Comparison of ENCODE assay signal across 8 cellular contexts in the genomic region with DNA sequence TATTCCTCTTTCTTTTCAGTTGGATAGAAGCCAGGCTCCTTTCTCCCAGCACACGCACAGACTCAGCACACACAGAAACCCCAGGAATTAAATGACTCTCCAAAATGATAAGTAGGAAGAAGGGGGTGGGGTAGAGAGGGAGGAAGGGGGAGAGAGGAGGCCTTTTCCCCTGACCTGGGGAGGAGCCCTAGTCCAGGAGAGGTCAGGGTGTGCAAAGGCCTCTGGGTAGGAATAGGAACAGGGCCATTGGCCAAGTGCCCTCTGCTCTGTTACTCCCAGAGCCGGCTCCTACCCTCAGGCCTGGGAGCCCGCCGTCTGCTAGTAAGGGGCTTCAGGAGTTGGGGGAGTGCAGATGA. TPM values are rescaled to one million over a fixed set of nuclear protein-coding genes. Genes with fewer than 3 reads are reported as not detected.
DNase-seq lines count a peak whose midpoint lies in the region; ATAC-seq and TF ChIP-seq lines count a peak whose summit lies in the region.

No MANE protein-coding gene starts in this region.

- H3K9me3 ChIP-seq in GM23248 (ENCODE audit: low read depth) = no peaks in the 10 kb centered on the region
- no peaks in the 10 kb centered on the region for H3K9me3 ChIP-seq in Panc1 (ENCODE audit: control insufficient read depth, insufficient read depth, low read depth, low read length)
- no peaks in the 10 kb centered on the region for H3K9me3 ChIP-seq in WERI-Rb-1 (ENCODE audit: severe bottlenecking)

- BruUV-seq in Panc1 (replicated peaks; lab: Mats Ljungman, UMichigan) = no TSS peak

- H3F3A ChIP-seq in GM23248 (ENCODE audit: insufficient read depth) = 0 out of 2 replicates have a peak, but pooled peaks cover 5% of the 10 kb centered on the region

- DNase-seq in GM23248 = peak; percentile 68
- DNase-seq in Panc1 (ENCODE audit: low read depth, low spot score) = no peak
- peak; percentile 49 for DNase-seq in fibroblast of mammary gland (ENCODE audit: low read depth)
- no peak for DNase-seq in progenitor cell of endocrine pancreas (ENCODE audit: low spot score, unreplicated experiment)
- no peak for DNase-seq in WERI-Rb-1
- no peak for DNase-seq in activated T-cell treated with anti-CD3 and anti-CD28 coated beads, Interleukin-2, amount 50 U/mL, for 24 hours

- peaks cover 11% of the 10 kb centered on the region for H3K4me1 Mint-ChIP-seq in progenitor cell of endocrine pancreas (ENCODE audit: low read depth)
- no peaks in the 10 kb centered on the region for H3K4me1 Mint-ChIP-seq in activated T-cell treated with anti-CD3 and anti-CD28 coated beads, Interleukin-2, amount 50 U/mL, for 24 hours (ENCODE audit: low read depth)

- POLR2A ChIA-PET in Panc1 (lab: Charles Lee) = interaction anchor here (0.7 kb wide), 1 partner anchor 32 kb away, joined by 5 read pairs; no protein-coding TSS in a partner anchor

- CTCF ChIA-PET in Panc1 (lab: Charles Lee) = interaction anchor here (0.6 kb wide), 1 partner anchor 27 kb away, joined by 3 read pairs; no protein-coding TSS in a partner anchor

- peaks cover 20% of the 10 kb centered on the region for H3K4me1 ChIP-seq in GM23248 (ENCODE audit: insufficient read depth)
- no peaks in the 10 kb centered on the region; the same call in 1 of the 2 replicates for H3K4me1 ChIP-seq in Panc1 (ENCODE audit: control insufficient read depth, insufficient read depth, low read length)

- TF ChIP-seq CTCF in Panc1 (IDR thresholded peaks at IDR 0.05) (no peak), fibroblast of mammary gland (conservative IDR thresholded peaks at IDR 0.05; ENCODE audit: control insufficient read depth, insufficient read depth, low read depth, low read length) (no peak), progenitor cell of endocrine pancreas (IDR thresholded peaks at IDR 0.05; ENCODE audit: unreplicated experiment) (no peak), WERI-Rb-1 (IDR thresholded peaks at IDR 0.05; ENCODE audit: low read depth, low read length) (no peak)

- no peaks in the 10 kb centered on the region for H3K9me2 ChIP-seq in GM23248 (ENCODE audit: insufficient read depth)

- peak overlapping the region; percentile 78 for H3K27ac Mint-ChIP-seq in progenitor cell of endocrine pancreas
- H3K27ac Mint-ChIP-seq in activated T-cell treated with anti-CD3 and anti-CD28 coated beads, Interleukin-2, amount 50 U/mL, for 24 hours = no peak overlapping the region

- H3K4me2 ChIP-seq in GM23248 (ENCODE audit: unreplicated experiment) = no peak overlapping the region

- H3K4me3 ChIP-seq in GM23248 = no peak overlapping the region
- H3K4me3 ChIP-seq in Panc1 (ENCODE audit: low read depth in 2 of 2, low read length in 2 of 2) = no peak overlapping the region
- no peak overlapping the region for H3K4me3 ChIP-seq in fibroblast of mammary gland (ENCODE audit: control insufficient read depth, low read depth, low read length)
- no peak overlapping the region for H3K4me3 ChIP-seq in WERI-Rb-1 (ENCODE audit: low read depth, low read length)

- 75% methylated on average over 4 of the region's 4 CpGs for WGBS in GM23248 (ENCODE audit: low coverage in 1 of 2, low lambda C conversion rate in 2 of 2, missing lambda C conversion rate in 2 of 2), 2 experiments

- in situ Hi-C loops in GM23248 (cut with MboI) = no loop called here
- in situ Hi-C loops in Panc1 (cut with HindIII; ENCODE audit: low pct_unique_long_range_greater_than_20kb, low sequenced_read_pairs) = no loop called here

- no peaks in the 10 kb centered on the region for H3K36me3 Mint-ChIP-seq in progenitor cell of endocrine pancreas (ENCODE audit: insufficient read depth)
- no peaks in the 10 kb centered on the region for H3K36me3 Mint-ChIP-seq in activated T-cell treated with anti-CD3 and anti-CD28 coated beads, Interleukin-2, amount 50 U/mL, for 24 hours (ENCODE audit: low read depth)

- intact Hi-C loops in Panc1 (cut with micrococcal nuclease; ENCODE audit: unreplicated experiment) = no loop called here

- no peak overlapping the region for H3K9ac ChIP-seq in GM23248

- no peaks in the 10 kb centered on the region for H3K27me3 Mint-ChIP-seq in progenitor cell of endocrine pancreas
- H3K27me3 Mint-ChIP-seq in activated T-cell treated with anti-CD3 and anti-CD28 coated beads, Interleukin-2, amount 50 U/mL, for 24 hours = no peaks in the 10 kb centered on the region

- H3K27me3 ChIP-seq in GM23248 (replicated peaks; ENCODE audit: insufficient read depth) (no peaks in the 10 kb centered on the region), Panc1 (ENCODE audit: control insufficient read depth, insufficient read depth, low read length) (no peaks in the 10 kb centered on the region), WERI-Rb-1 (ENCODE audit: insufficient read depth, low read depth, severe bottlenecking) (no peaks in the 10 kb centered on the region)

- H4K20me1 ChIP-seq in GM23248 (ENCODE audit: insufficient read depth) = no peaks in the 10 kb centered on the region

- H3K36me3 ChIP-seq in GM23248 (ENCODE audit: low read depth) = no peaks in the 10 kb centered on the region
- no peaks in the 10 kb centered on the region for H3K36me3 ChIP-seq in Panc1 (ENCODE audit: control insufficient read depth, insufficient read depth, low read length)
- H3K36me3 ChIP-seq in WERI-Rb-1 = no peaks in the 10 kb centered on the region

- no peak overlapping the region for H3K27ac ChIP-seq in GM23248
- H3K27ac ChIP-seq in Panc1 (ENCODE audit: low read length) = no peak overlapping the region
- H3K27ac ChIP-seq in WERI-Rb-1 = no peak overlapping the region

- no peaks in the 10 kb centered on the region for H3K79me2 ChIP-seq in GM23248 (ENCODE audit: insufficient read depth)

- no peak overlapping the region for H3K4me3 Mint-ChIP-seq in progenitor cell of endocrine pancreas (ENCODE audit: low read depth)
- H3K4me3 Mint-ChIP-seq in activated T-cell treated with anti-CD3 and anti-CD28 coated beads, Interleukin-2, amount 50 U/mL, for 24 hours = no peak overlapping the region

- ATAC-seq in Panc1 = peak; percentile 38; the same call in 1 of the 2 replicates
- ATAC-seq in HG03135 (IDR thresholded peaks at IDR 0.05; ENCODE audit: unreplicated experiment) = no peak
- no peak for ATAC-seq in HG03469 (IDR thresholded peaks at IDR 0.05; ENCODE audit: unreplicated experiment)

- H2AFZ ChIP-seq in GM23248 = 0 out of 2 replicates have a peak overlapping the region, but pooled peaks have one; percentile 38

- H3K9me3 Mint-ChIP-seq in progenitor cell of endocrine pancreas (ENCODE audit: low read depth) = no peaks in the 10 kb centered on the region
- no peaks in the 10 kb centered on the region for H3K9me3 Mint-ChIP-seq in activated T-cell treated with anti-CD3 and anti-CD28 coated beads, Interleukin-2, amount 50 U/mL, for 24 hours

RNA-seq across cellular contexts. Expression of gene PUM1, which starts 35.6 kb away (rescaled TPM):
- 46.3 and 63.4 TPM in 2 replicates for total RNA-seq in GM23248 (2014; rRNA removed; shearing (Covaris generic))
- 45.7 and 49.5 TPM in 2 replicates for polyA plus RNA-seq in GM23248 (2016; fragmentation: Nextera tagmentation; extraction: Ambion mirVana)
- total RNA-seq in Panc1 (2021; ENCODE audit: unreplicated experiment) (109 TPM), progenitor cell of endocrine pancreas (244 and 249 TPM in 2 replicates)
- polyA plus RNA-seq in Panc1 (2012; ENCODE audit: insufficient read length) = 61.6 TPM

Comparison
In these comparisons a context has a peak if more than half of its experiments do, and no peak if none do; other contexts are left out.
1. DNase-seq: peak in GM23248 (single experiment) and fibroblast of mammary gland (single experiment); none in Panc1 (single experiment), progenitor cell of endocrine pancreas (single experiment), WERI-Rb-1 (single experiment) and activated T-cell treated with anti-CD3 and anti-CD28 coated beads, Interleukin-2, amount 50 U/mL, for 24 hours (single experiment).